In the genomic region with DNA sequence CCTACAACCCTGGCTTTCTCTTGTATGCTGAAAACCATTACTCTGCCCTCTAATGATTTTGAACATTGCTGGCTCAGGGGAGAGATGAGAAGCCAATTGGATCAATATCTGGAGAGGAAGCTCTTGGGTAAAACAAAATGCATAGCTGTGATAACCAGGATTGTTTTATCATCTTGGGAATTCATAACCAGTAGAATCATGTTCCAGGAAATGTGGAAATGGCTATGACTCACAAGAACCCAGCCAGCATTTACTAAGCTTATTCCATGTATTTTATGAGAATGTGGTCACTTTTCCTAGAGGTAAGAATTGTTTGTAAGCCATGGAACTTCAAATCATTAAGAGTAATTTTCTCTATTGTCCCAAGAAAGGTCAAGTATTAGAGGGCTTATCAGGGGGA, we compare ENCODE assay signal across 20 cellular contexts. TPM values are rescaled to one million over a fixed set of nuclear protein-coding genes. Genes with fewer than 3 reads are reported as not detected.
A peak's percentile ranks its signal among the peaks of the same experiment; 100 is the strongest.
DNase-seq lines count a peak whose midpoint lies in the region; ATAC-seq and TF ChIP-seq lines count a peak whose summit lies in the region.
"Had no signal": no experiment of that assay in that cellular context is flagged by ENCODE, and none has a peak within 500 bp of the region (broad histone marks: within the 10 kb centered on the region; RNA-seq: fewer than 3 reads in every experiment).

No MANE protein-coding gene starts in this region.

- no peaks in the 10 kb centered on the region for H3K27me3 ChIP-seq in trophoblast cell (ENCODE audit: insufficient read depth, low read length)
- H3K27me3 ChIP-seq: Peyer's patch had no signal

- no peak overlapping the region for H2AFZ ChIP-seq in trophoblast cell (ENCODE audit: insufficient read depth, low read length, poor library complexity)

- no peaks in the 10 kb centered on the region for H3K36me3 Mint-ChIP-seq in activated naive CD4-positive, alpha-beta T cell treated with anti-CD3 and anti-CD28 coated beads, Interleukin-2, amount 50 U/mL, for 72 hours
- H3K36me3 Mint-ChIP-seq: CD14-positive monocyte had no signal

- H3K9ac ChIP-seq in trophoblast cell (ENCODE audit: low read length) = no peak overlapping the region

- H3K14ac ChIP-seq in trophoblast cell (ENCODE audit: low read length) = no peak overlapping the region

- H2BK12ac ChIP-seq in trophoblast cell (ENCODE audit: low read length) = no peak overlapping the region

- peaks cover 9 to 10% of the 10 kb centered on the region in 2 donors for H3K9me3 Mint-ChIP-seq in activated naive CD4-positive, alpha-beta T cell treated with anti-CD3 and anti-CD28 coated beads, Interleukin-2, amount 50 U/mL, for 72 hours

- H3K9me3 ChIP-seq in trophoblast cell (ENCODE audit: insufficient read depth, low read depth, low read length) = peaks cover 2% of the 10 kb centered on the region
- H3K9me3 ChIP-seq: A549, Caco-2, HAP-1, Peyer's patch had no signal

- no peak overlapping the region for H2BK120ac ChIP-seq in trophoblast cell (ENCODE audit: insufficient read depth, low read length, poor library complexity)

- no peak overlapping the region for H4K91ac ChIP-seq in trophoblast cell (ENCODE audit: low read depth, low read length)

- no peak for TF ChIP-seq CTCF in choroid plexus epithelial cell (conservative IDR thresholded peaks at IDR 0.05; ENCODE audit: low read depth, low read length)

- no peak overlapping the region for H4K12ac ChIP-seq in trophoblast cell (ENCODE audit: low read depth, low read length)

- H3K4me3 ChIP-seq in choroid plexus epithelial cell (ENCODE audit: low read depth, low read length) (no peak overlapping the region), trophoblast cell (ENCODE audit: low read depth, low read length) (no peak overlapping the region)
- H3K4me3 ChIP-seq: A549, GM12878, HAP-1, K562, Peyer's patch had no signal

- H3K23ac ChIP-seq in trophoblast cell (ENCODE audit: low read length) = no peak overlapping the region

- H3K4me1 ChIP-seq in trophoblast cell (ENCODE audit: control insufficient read depth in 1 of 2, insufficient read depth in 2 of 2, low read length in 2 of 2) = no peaks in the 10 kb centered on the region
- H3K4me1 ChIP-seq: A549, Caco-2, HAP-1, Peyer's patch had no signal

- no peaks in the 10 kb centered on the region for H3K79me2 ChIP-seq in trophoblast cell (ENCODE audit: control insufficient read depth, insufficient read depth, low read length, poor library complexity)

- no peak overlapping the region for H3K4me2 ChIP-seq in trophoblast cell (ENCODE audit: low read length)
- H3K4me2 ChIP-seq: A549 had no signal

- H3K79me1 ChIP-seq in trophoblast cell (ENCODE audit: low read length) = no peaks in the 10 kb centered on the region

- intact Hi-C loops in posterior cingulate gyrus (cut with DNase I) = no loop called here

- no peak overlapping the region for H2AK5ac ChIP-seq in trophoblast cell (ENCODE audit: low read length)

- H3K18ac ChIP-seq in trophoblast cell (ENCODE audit: low read length) = no peak overlapping the region

- no peak overlapping the region for H3K27ac Mint-ChIP-seq in activated naive CD4-positive, alpha-beta T cell treated with anti-CD3 and anti-CD28 coated beads, Interleukin-2, amount 50 U/mL, for 72 hours
- H3K27ac Mint-ChIP-seq: CD14-positive monocyte had no signal

- H4K8ac ChIP-seq in trophoblast cell (ENCODE audit: low read depth, low read length) = no peak overlapping the region

- DNase-seq in ELR (ENCODE audit: low read depth) = peak; percentile 65
- DNase-seq in M059J (ENCODE audit: low read depth) = peak; percentile 40
- DNase-seq in choroid plexus epithelial cell (ENCODE audit: low read depth) = peak; percentile 2
- DNase-seq in trophoblast cell = peak; percentile 65 to 91
- DNase-seq in activated naive CD4-positive, alpha-beta T cell treated with anti-CD3 and anti-CD28 coated beads, Interleukin-2, amount 50 U/mL, for 72 hours (ENCODE audit: low spot score in 2 of 2) = no peak
- no peak for DNase-seq in posterior cingulate gyrus
- DNase-seq in NCI-H187 (lab: John Stamatoyannopoulos, UW) = no peak
- DNase-seq: Caco-2, NCI-H1048, NCI-H2107, NCI-H748 treated with DMSO at 0.1 percent for 48 hours, Peyer's patch, SHP77 treated with DMSO at 0.1 percent for 48 hours had no signal

- no peaks in the 10 kb centered on the region for H3K36me3 ChIP-seq in trophoblast cell (ENCODE audit: control insufficient read depth in 1 of 2, insufficient read depth in 2 of 2, low read length in 2 of 2)
- H3K36me3 ChIP-seq: HAP-1, Peyer's patch had no signal

- no peak overlapping the region for H2BK5ac ChIP-seq in trophoblast cell (ENCODE audit: low read depth, low read length, poor library complexity)

- H3K4ac ChIP-seq in trophoblast cell (ENCODE audit: low read depth, low read length) = no peak overlapping the region

- ATAC-seq in activated naive CD4-positive, alpha-beta T cell treated with anti-CD3 and anti-CD28 coated beads, Interleukin-2, amount 50 U/mL, for 72 hours = no peak
- ATAC-seq in GM18511 (IDR thresholded peaks at IDR 0.05; ENCODE audit: unreplicated experiment) = no peak
- ATAC-seq: A549, GM12878, K562 had no signal

- no peak overlapping the region for H3K27ac ChIP-seq in trophoblast cell (ENCODE audit: low read depth, low read length)
- H3K27ac ChIP-seq: A549, Peyer's patch had no signal

RNA-seq across cellular contexts. Expression of a gene that starts 51.1 kb away (rescaled TPM):
- total RNA-seq in M059J (2014; rRNA removed; shearing (Covaris generic)) = 0.17 and 1.7 TPM in 2 replicates
- 6.3 and 6.6 TPM in 2 replicates for polyA plus RNA-seq in trophoblast cell (2013)
- not detected for total RNA-seq in activated naive CD4-positive, alpha-beta T cell treated with anti-CD3 and anti-CD28 coated beads, Interleukin-2, amount 50 U/mL, for 72 hours
- total RNA-seq: G401, GM12878 had no signal
- polyA plus RNA-seq: A549, CD14-positive monocyte had no signal

Comparison
In these comparisons a context has a peak if more than half of its experiments do, and no peak if none do; other contexts are left out.
1. DNase-seq: peak in ELR (single experiment), M059J (single experiment), choroid plexus epithelial cell (single experiment) and trophoblast cell (2 of 2); none in activated naive CD4-positive, alpha-beta T cell treated with anti-CD3 and anti-CD28 coated beads, Interleukin-2, amount 50 U/mL, for 72 hours (0 of 2), posterior cingulate gyrus (0 of 10) and NCI-H187 (0 of 2).